16 cellular contexts compared by ENCODE assay signal in the genomic region with DNA sequence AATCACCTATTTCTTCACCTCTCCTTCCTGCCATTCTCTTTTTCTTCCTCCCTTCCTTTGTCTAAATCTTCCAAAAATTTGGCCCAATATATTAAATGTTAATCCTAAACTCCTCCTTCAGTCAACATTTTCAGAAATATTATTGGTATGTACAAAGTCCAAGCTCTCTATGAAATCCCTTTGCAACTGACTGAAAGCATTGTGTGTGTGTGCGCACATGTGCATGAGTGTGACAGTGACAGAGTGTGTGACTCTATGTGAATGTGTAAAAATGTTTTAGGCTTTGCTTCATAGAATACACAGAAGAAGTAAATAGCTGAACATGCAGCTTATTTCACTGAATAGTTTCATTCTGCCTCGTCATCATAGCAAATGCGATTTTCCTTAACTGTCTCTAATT. TPM values are rescaled to one million over a fixed set of nuclear protein-coding genes. Genes with fewer than 3 reads are reported as not detected.
DNase-seq lines count a peak whose midpoint lies in the region; ATAC-seq and TF ChIP-seq lines count a peak whose summit lies in the region.
"Had no signal": no experiment of that assay in that cellular context is flagged by ENCODE, and none has a peak within 500 bp of the region (broad histone marks: within the 10 kb centered on the region; RNA-seq: fewer than 3 reads in every experiment).

No MANE protein-coding gene starts in this region.

- ATAC-seq in heart left ventricle: no peak
- ATAC-seq in GM19467 (IDR thresholded peaks at IDR 0.05; ENCODE audit: unreplicated experiment): no peak
- ATAC-seq: A549; CD8-positive, alpha-beta T cell; HCT116 had no signal

- H4K20me1 ChIP-seq in OCI-LY7 (ENCODE audit: insufficient read depth, low read length): no peaks in the 10 kb centered on the region

- H3K79me2 ChIP-seq in OCI-LY7 (ENCODE audit: insufficient read depth, low read depth, low read length): no peaks in the 10 kb centered on the region

- 80 to 86% (median 80%) methylated on average over 3 of the region's 3 CpGs for WGBS in heart left ventricle, 4 donors
- 56% methylated on average over 3 of the region's 3 CpGs for WGBS in liver

- POLR2A ChIA-PET in OCI-LY7 (lab: Charles Lee): interaction anchor here (1.0 to 1.4 kb wide), 3 partner anchors 8 to 19 kb away, joined by 3 to 6 read pairs (median 3); no protein-coding TSS in a partner anchor

- peaks cover 16% of the 10 kb centered on the region for H3K36me3 Mint-ChIP-seq in chondrocyte (ENCODE audit: low read depth)
- peaks cover 15% of the 10 kb centered on the region for H3K36me3 Mint-ChIP-seq in progenitor cell of endocrine pancreas (ENCODE audit: insufficient read depth)
- H3K36me3 Mint-ChIP-seq in T-helper 2 cell treated with Interferon-gamma antibody and Interleukin-4, amounts not matched to agents 5 μg/mL and 100 μg/mL, for 36 hours (ENCODE audit: low read depth): peaks cover 16% of the 10 kb centered on the region

- no peak overlapping the region for H3K4me2 ChIP-seq in OCI-LY7 (ENCODE audit: low read length)
- H3K4me2 ChIP-seq: A549 had no signal

- H3K27me3 Mint-ChIP-seq in chondrocyte (ENCODE audit: low read depth): no peaks in the 10 kb centered on the region
- H3K27me3 Mint-ChIP-seq in progenitor cell of endocrine pancreas: no peaks in the 10 kb centered on the region
- no peaks in the 10 kb centered on the region for H3K27me3 Mint-ChIP-seq in T-helper 2 cell treated with Interferon-gamma antibody and Interleukin-4, amounts not matched to agents 5 μg/mL and 100 μg/mL, for 36 hours (ENCODE audit: low read depth)

- BruUV-seq in OCI-LY7 (replicated peaks; lab: Mats Ljungman, UMichigan): no TSS peak

- no peaks in the 10 kb centered on the region for H3K9me3 ChIP-seq in heart left ventricle
- no peaks in the 10 kb centered on the region for H3K9me3 ChIP-seq in liver (ENCODE audit: control insufficient read depth in 4 of 4, low read length in 3 of 4)
- H3K9me3 ChIP-seq in OCI-LY7 (ENCODE audit: low read length): no peaks in the 10 kb centered on the region
- H3K9me3 ChIP-seq: A549 had no signal

- H3K36me3 ChIP-seq in heart left ventricle (peaks cover 0 to 98% (median 83%) of the 10 kb centered on the region in 9 donors), liver (ENCODE audit: control insufficient read depth in 4 of 4, insufficient read depth in 3 of 4, low read depth in 1 of 4, low read length in 3 of 4) (peaks cover 0 to 71% (median 41%) of the 10 kb centered on the region in 4 donors), OCI-LY7 (ENCODE audit: insufficient read depth, low read length) (peaks cover 80% of the 10 kb centered on the region)

- H3K4me3 Mint-ChIP-seq in chondrocyte (ENCODE audit: unreplicated experiment) (no peak overlapping the region), progenitor cell of endocrine pancreas (ENCODE audit: low read depth) (no peak overlapping the region)
- no peak overlapping the region for H3K4me3 Mint-ChIP-seq in T-helper 2 cell treated with Interferon-gamma antibody and Interleukin-4, amounts not matched to agents 5 μg/mL and 100 μg/mL, for 36 hours
- H3K4me3 Mint-ChIP-seq: CD14-positive monocyte; CD8-positive, alpha-beta T cell had no signal

- H3K27me3 ChIP-seq in heart left ventricle (no peaks in the 10 kb centered on the region), liver (ENCODE audit: control insufficient read depth in 4 of 4, insufficient read depth in 4 of 4, low read length in 3 of 4) (no peaks in the 10 kb centered on the region)

- no peak for TF ChIP-seq RAD21 in liver (IDR thresholded peaks at IDR 0.05)

- TF ChIP-seq CTCF in heart left ventricle (IDR thresholded peaks at IDR 0.05): no peak
- no peak for TF ChIP-seq CTCF in chondrocyte (IDR thresholded peaks at IDR 0.05)
- TF ChIP-seq CTCF in liver (IDR thresholded peaks at IDR 0.05; ENCODE audit: low read depth, low read length, missing input control): no peak
- TF ChIP-seq CTCF in progenitor cell of endocrine pancreas (IDR thresholded peaks at IDR 0.05; ENCODE audit: unreplicated experiment): no peak
- TF ChIP-seq CTCF in OCI-LY7 (conservative IDR thresholded peaks at IDR 0.05; ENCODE audit: low read length): no peak

- H3K4me3 ChIP-seq in heart left ventricle: no peak overlapping the region
- no peak overlapping the region for H3K4me3 ChIP-seq in liver (ENCODE audit: low read depth in 1 of 3, low read length in 3 of 3)
- H3K4me3 ChIP-seq in OCI-LY7 (ENCODE audit: low read depth, low read length, poor library complexity, severe bottlenecking): no peak overlapping the region
- H3K4me3 ChIP-seq: A549 had no signal

- H3K27ac ChIP-seq in heart left ventricle (peak overlapping the region in 7 of 12 donors; percentile 41 to 67 (median 61)), liver (ENCODE audit: low read depth in 1 of 2, low read length in 2 of 2) (peak overlapping the region; percentile 27 to 55), OCI-LY7 (ENCODE audit: low read depth, low read length, poor library complexity, severe bottlenecking) (no peak overlapping the region)
- H3K27ac ChIP-seq: A549, HL-60 had no signal

- H3K9me3 Mint-ChIP-seq in chondrocyte (ENCODE audit: low read depth) (no peaks in the 10 kb centered on the region), progenitor cell of endocrine pancreas (ENCODE audit: low read depth) (no peaks in the 10 kb centered on the region)
- H3K9me3 Mint-ChIP-seq in T-helper 2 cell treated with Interferon-gamma antibody and Interleukin-4, amounts not matched to agents 5 μg/mL and 100 μg/mL, for 36 hours: no peaks in the 10 kb centered on the region
- H3K9me3 Mint-ChIP-seq: CD8-positive, alpha-beta T cell had no signal

- no peak overlapping the region for H2AFZ ChIP-seq in OCI-LY7 (ENCODE audit: low read length)

- DNase-seq in heart left ventricle (no peak), cardiac septum (ENCODE audit: low spot score) (no peak), chondrocyte (ENCODE audit: low spot score) (no peak), progenitor cell of endocrine pancreas (ENCODE audit: low spot score, unreplicated experiment) (no peak), OCI-LY7 (ENCODE audit: low spot score) (no peak)
- DNase-seq in T-helper 2 cell treated with Interferon-gamma antibody and Interleukin-4, amounts not matched to agents 5 μg/mL and 100 μg/mL, for 36 hours (ENCODE audit: low spot score): no peak
- DNase-seq: CD8-positive, alpha-beta T cell; COR-L47; DND-41; GF-D8 had no signal

- H3K9me2 ChIP-seq in OCI-LY7 (ENCODE audit: insufficient read depth, low read length): no peaks in the 10 kb centered on the region

- CTCF ChIA-PET in OCI-LY7 (lab: Charles Lee; ENCODE audit: unreplicated experiment): no interaction called here

- no peak for TF ChIP-seq POLR2A in heart left ventricle (IDR thresholded peaks at IDR 0.05)

- H3K27ac Mint-ChIP-seq in chondrocyte (ENCODE audit: unreplicated experiment): peak overlapping the region; percentile 90
- H3K27ac Mint-ChIP-seq in progenitor cell of endocrine pancreas: peak overlapping the region; percentile 4
- no peak overlapping the region for H3K27ac Mint-ChIP-seq in T-helper 2 cell treated with Interferon-gamma antibody and Interleukin-4, amounts not matched to agents 5 μg/mL and 100 μg/mL, for 36 hours
- H3K27ac Mint-ChIP-seq: CD14-positive monocyte; CD8-positive, alpha-beta T cell had no signal

- H3K4me1 ChIP-seq in heart left ventricle (peaks cover 0 to 21% (median 0%) of the 10 kb centered on the region in 12 donors), liver (ENCODE audit: control insufficient read depth in 4 of 4, insufficient read depth in 4 of 4, low read length in 3 of 4) (peaks cover 2 to 58% (median 24%) of the 10 kb centered on the region in 4 donors), OCI-LY7 (ENCODE audit: insufficient read depth, low read length, poor library complexity, severe bottlenecking) (no peaks in the 10 kb centered on the region)
- H3K4me1 ChIP-seq: A549 had no signal

- intact Hi-C loops in heart left ventricle (cut with DNase I): loop anchor here in 6 of 10 donors (10.0 kb wide), 4 partner anchors 128 to 268 kb away; partner anchors contain the start of genes VTI1A (in 1 of the 6) and ZDHHC6 (in 1 of the 6)
- intact Hi-C loops in cardiac septum (cut with DNase I): no loop called here
- intact Hi-C loops in OCI-LY7 (cut with micrococcal nuclease; ENCODE audit: unreplicated experiment): no loop called here

- H3K4me1 Mint-ChIP-seq in chondrocyte (ENCODE audit: low read depth) (peaks cover 18% of the 10 kb centered on the region), progenitor cell of endocrine pancreas (ENCODE audit: low read depth) (peaks cover 19% of the 10 kb centered on the region)
- H3K4me1 Mint-ChIP-seq in T-helper 2 cell treated with Interferon-gamma antibody and Interleukin-4, amounts not matched to agents 5 μg/mL and 100 μg/mL, for 36 hours (ENCODE audit: low read depth): peaks cover 2% of the 10 kb centered on the region
- H3K4me1 Mint-ChIP-seq: CD14-positive monocyte had no signal

- no peak overlapping the region for H3K9ac ChIP-seq in liver (ENCODE audit: low read depth in 1 of 2, low read length in 2 of 2)

TF ChIP-seq in liver, 16 proteins besides CTCF, POLR2A, EP300 and RAD21:
- no peak for TF ChIP-seq EGR1 (IDR thresholded peaks at IDR 0.05; ENCODE audit: low read depth in 2 of 2)
- TF ChIP-seq TAF1 (conservative IDR thresholded peaks at IDR 0.05): no peak
- TF ChIP-seq FOXA1 (IDR thresholded peaks at IDR 0.05): no peak
- TF ChIP-seq NR2F2 (IDR thresholded peaks at IDR 0.05): no peak
- TF ChIP-seq JUND (IDR thresholded peaks at IDR 0.05): no peak
- TF ChIP-seq HNF4A (conservative IDR thresholded peaks at IDR 0.05): peak; percentile 36 to 65
TF ChIP-seq in liver: peak in this region for 1.

RNA-seq across cellular contexts. Expression of gene GPAM, which starts 7.0 kb away (rescaled TPM):
- total RNA-seq in heart left ventricle (100 to 1,000 TPM in 1 of 9 donors, 10 to 100 TPM in 6, 1 to 10 TPM in 2; 8.7 to 104 (median 16.9) TPM), cardiac septum (11.5 TPM), chondrocyte (10.8 to 14.1 TPM (median 11.1 TPM) in 3 replicates), liver (100 to 1,000 TPM; 157 to 214 TPM), progenitor cell of endocrine pancreas (19.7 and 20.1 TPM in 2 replicates), OCI-LY7 (2022) (7.9 and 13.0 TPM in 2 replicates)
- polyA plus RNA-seq in heart left ventricle (10 to 100 TPM in 1 of 2 donors, 1 to 10 TPM in 1; 5.8 to 18.7 TPM), liver (100 to 1,000 TPM in 1 of 2 donors, 10 to 100 TPM in 1; 35.5 to 136 TPM)
- total RNA-seq in OCI-LY7 (2014; rRNA removed; shearing (Covaris generic)): 6.9 and 7.5 TPM in 2 replicates

Comparison
In these comparisons a context has a peak if more than half of its experiments do, and no peak if none do; other contexts are left out.
1. intact Hi-C loops: an anchor here in heart left ventricle (10.0 kb wide); none called in cardiac septum and OCI-LY7.